Comparison of ENCODE assay signal across 8 cellular contexts in the genomic region with DNA sequence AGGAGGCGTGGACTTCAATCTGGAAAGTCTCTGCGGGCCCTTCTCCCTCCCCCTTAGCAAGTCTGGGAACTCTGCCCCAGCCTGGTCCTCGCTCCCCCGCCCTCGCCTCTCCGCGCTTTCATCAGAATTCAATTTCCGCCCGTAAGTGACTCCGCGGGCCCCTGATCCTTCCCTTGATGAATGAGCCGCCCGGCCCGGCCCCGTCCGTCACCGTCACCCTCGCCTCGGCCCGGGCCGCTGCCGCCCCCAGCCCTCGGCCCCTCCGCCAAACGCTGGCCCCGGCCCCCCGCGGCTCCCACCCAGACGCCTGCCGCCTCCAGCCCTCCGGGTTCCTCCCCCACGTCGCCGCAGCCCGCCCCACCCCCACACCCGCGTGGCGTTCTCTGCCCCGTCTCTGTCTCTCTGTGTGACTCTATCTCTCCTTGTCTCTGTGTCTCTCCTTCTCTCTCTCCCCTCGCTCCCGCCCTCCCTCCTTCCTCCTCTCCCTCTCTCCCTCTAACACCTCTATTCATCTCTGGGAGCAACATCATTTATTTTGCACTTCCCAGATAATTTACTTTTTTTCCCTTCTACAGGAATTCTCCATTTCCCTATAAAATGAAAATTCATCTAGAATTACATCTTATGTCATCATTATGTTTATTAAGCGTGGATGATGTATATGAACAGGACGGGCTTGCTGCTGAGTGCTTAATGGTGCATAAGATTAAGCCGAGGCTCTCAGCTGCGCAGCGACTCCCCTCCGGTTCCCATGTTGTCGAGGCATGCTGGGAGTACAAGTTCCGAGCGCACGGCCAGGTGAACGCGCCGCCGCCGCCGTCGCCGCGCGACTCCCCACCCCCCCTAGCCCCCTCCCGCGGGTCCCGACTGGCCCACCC.
DNase-seq lines count a peak whose midpoint lies in the region; ATAC-seq and TF ChIP-seq lines count a peak whose summit lies in the region.

No MANE protein-coding gene starts in this region.

- peak overlapping the region; percentile 28 for H3K27ac Mint-ChIP-seq in stimulated activated memory B cell treated with anti-CD40 and anti-IgM and Interleukin-4, amounts not matched to agents 10 μg/mL and 1 μg/mL and 100 μg/mL, for 72 hours

- no peak overlapping the region for H3K27ac ChIP-seq in hepatocyte
- H3K27ac ChIP-seq in dorsolateral prefrontal cortex = no peak overlapping the region

- H3K27me3 ChIP-seq in hepatocyte = peaks cover 70% of the 10 kb centered on the region
- peaks cover 16 to 89% (median 79%) of the 10 kb centered on the region in 45 donors for H3K27me3 ChIP-seq in dorsolateral prefrontal cortex

- peaks cover 18% of the 10 kb centered on the region for H3K4me1 ChIP-seq in hepatocyte (ENCODE audit: insufficient read depth)

- peak overlapping the region; percentile 63 for H2AFZ ChIP-seq in hepatocyte

- H3K4me3 ChIP-seq in hepatocyte (no peak overlapping the region), dorsolateral prefrontal cortex (peak overlapping the region in 17 of 59 donors; percentile 6 to 42 (median 30))

- no peaks in the 10 kb centered on the region for H3K36me3 ChIP-seq in hepatocyte (replicated peaks; ENCODE audit: insufficient read depth, low read depth)

- WGBS in hepatocyte (ENCODE audit: low lambda C conversion rate, missing lambda C conversion rate) = 2% methylated on average over 40 of the region's 64 CpGs

- H3K36me3 Mint-ChIP-seq in stimulated activated memory B cell treated with anti-CD40 and anti-IgM and Interleukin-4, amounts not matched to agents 10 μg/mL and 1 μg/mL and 100 μg/mL, for 72 hours = no peaks in the 10 kb centered on the region

- peaks cover 30% of the 10 kb centered on the region for H3K4me1 Mint-ChIP-seq in stimulated activated memory B cell treated with anti-CD40 and anti-IgM and Interleukin-4, amounts not matched to agents 10 μg/mL and 1 μg/mL and 100 μg/mL, for 72 hours

- no peaks in the 10 kb centered on the region for H3K79me2 ChIP-seq in hepatocyte

- H3K27me3 Mint-ChIP-seq in stimulated activated memory B cell treated with anti-CD40 and anti-IgM and Interleukin-4, amounts not matched to agents 10 μg/mL and 1 μg/mL and 100 μg/mL, for 72 hours = peaks cover 74% of the 10 kb centered on the region

- TF ChIP-seq CTCF in hepatocyte (IDR thresholded peaks at IDR 0.05; ENCODE audit: poor library complexity) = no peak
- no peak for TF ChIP-seq CTCF in dorsolateral prefrontal cortex (IDR thresholded peaks at IDR 0.05 in 54 of 56, conservative IDR thresholded peaks at IDR 0.05 in 2 of 56; ENCODE audit: low read depth in 1 of 56, partially characterized antibody in 56 of 56)

- H3K9me2 ChIP-seq in hepatocyte (replicated peaks; ENCODE audit: insufficient read depth) = no peaks in the 10 kb centered on the region

- H3K4me2 ChIP-seq in hepatocyte = peak overlapping the region; percentile 84

- DNase-seq in NOMO-1 treated with DMSO at 0.1 percent for 48 hours (lab: John Stamatoyannopoulos, UW; ENCODE audit: unreplicated experiment) = peak; percentile 27
- no peak for DNase-seq in NOMO-1 treated with dmso at 0.1 percent for 144 hours (lab: John Stamatoyannopoulos, UW; ENCODE audit: unreplicated experiment)
- DNase-seq in activated CD4-positive, alpha-beta T cell treated with anti-CD3 and anti-CD28 coated beads, Interleukin-2, amount 50 U/mL, for 1 hour = peak; percentile 22
- peak; percentile 69 for DNase-seq in hepatocyte (ENCODE audit: low spot score)
- DNase-seq in effector CD8-positive, alpha-beta T cell (lab: John Stamatoyannopoulos, UW) = no peak
- DNase-seq in dorsolateral prefrontal cortex = no peak
- no peak for DNase-seq in NCI-H2029 treated with DMSO at 0.1 percent for 48 hours (lab: John Stamatoyannopoulos, UW)

- intact Hi-C loops in dorsolateral prefrontal cortex (cut with DNase I) = no loop called here

- H4K20me1 ChIP-seq in hepatocyte (ENCODE audit: insufficient read depth, poor library complexity, severe bottlenecking) = no peaks in the 10 kb centered on the region

- peaks cover 5% of the 10 kb centered on the region for H3K9me3 Mint-ChIP-seq in stimulated activated memory B cell treated with anti-CD40 and anti-IgM and Interleukin-4, amounts not matched to agents 10 μg/mL and 1 μg/mL and 100 μg/mL, for 72 hours

- H3K9me3 ChIP-seq in hepatocyte (ENCODE audit: low read depth) = no peaks in the 10 kb centered on the region

- H3K4me3 Mint-ChIP-seq in stimulated activated memory B cell treated with anti-CD40 and anti-IgM and Interleukin-4, amounts not matched to agents 10 μg/mL and 1 μg/mL and 100 μg/mL, for 72 hours = peak overlapping the region; percentile 67

- no peak for ATAC-seq in stimulated activated memory B cell treated with anti-CD40 and anti-IgM and Interleukin-4, amounts not matched to agents 10 μg/mL and 1 μg/mL and 100 μg/mL, for 72 hours

Comparison
In these comparisons a context has a peak if more than half of its experiments do, and no peak if none do; other contexts are left out.
1. DNase-seq: peak in NOMO-1 treated with DMSO at 0.1 percent for 48 hours (single experiment), activated CD4-positive, alpha-beta T cell treated with anti-CD3 and anti-CD28 coated beads, Interleukin-2, amount 50 U/mL, for 1 hour (single experiment) and hepatocyte (single experiment); none in NOMO-1 treated with dmso at 0.1 percent for 144 hours (single experiment), effector CD8-positive, alpha-beta T cell (single experiment), dorsolateral prefrontal cortex (0 of 10) and NCI-H2029 treated with DMSO at 0.1 percent for 48 hours (single experiment).